ENCODE assay signal across 1 cellular context in the genomic region with DNA sequence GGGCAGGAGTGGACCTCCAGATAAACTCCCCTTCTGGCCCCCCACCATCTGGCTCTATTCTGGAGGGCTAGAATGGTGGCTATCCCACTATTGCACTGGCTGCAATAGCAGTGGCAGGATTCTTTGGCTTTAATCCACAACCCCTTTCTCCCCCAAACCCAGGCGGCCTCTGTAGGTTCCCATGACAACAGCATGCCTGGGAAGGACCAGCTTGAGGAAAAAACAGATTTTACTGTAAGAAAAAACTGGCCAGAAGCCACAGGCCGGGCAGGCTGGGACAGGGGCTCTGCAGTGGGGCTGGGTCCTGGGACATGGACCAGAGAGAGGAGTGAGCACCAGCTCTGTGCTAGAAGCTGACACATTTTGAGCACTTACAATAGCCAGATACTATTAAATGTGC.
TF ChIP-seq lines count a peak whose summit lies in the region.

No MANE protein-coding gene starts in this region.

TF ChIP-seq in HepG2, 621 proteins besides CTCF, POLR2A, EP300 and RAD21:
- TF ChIP-seq, protein P1, sequence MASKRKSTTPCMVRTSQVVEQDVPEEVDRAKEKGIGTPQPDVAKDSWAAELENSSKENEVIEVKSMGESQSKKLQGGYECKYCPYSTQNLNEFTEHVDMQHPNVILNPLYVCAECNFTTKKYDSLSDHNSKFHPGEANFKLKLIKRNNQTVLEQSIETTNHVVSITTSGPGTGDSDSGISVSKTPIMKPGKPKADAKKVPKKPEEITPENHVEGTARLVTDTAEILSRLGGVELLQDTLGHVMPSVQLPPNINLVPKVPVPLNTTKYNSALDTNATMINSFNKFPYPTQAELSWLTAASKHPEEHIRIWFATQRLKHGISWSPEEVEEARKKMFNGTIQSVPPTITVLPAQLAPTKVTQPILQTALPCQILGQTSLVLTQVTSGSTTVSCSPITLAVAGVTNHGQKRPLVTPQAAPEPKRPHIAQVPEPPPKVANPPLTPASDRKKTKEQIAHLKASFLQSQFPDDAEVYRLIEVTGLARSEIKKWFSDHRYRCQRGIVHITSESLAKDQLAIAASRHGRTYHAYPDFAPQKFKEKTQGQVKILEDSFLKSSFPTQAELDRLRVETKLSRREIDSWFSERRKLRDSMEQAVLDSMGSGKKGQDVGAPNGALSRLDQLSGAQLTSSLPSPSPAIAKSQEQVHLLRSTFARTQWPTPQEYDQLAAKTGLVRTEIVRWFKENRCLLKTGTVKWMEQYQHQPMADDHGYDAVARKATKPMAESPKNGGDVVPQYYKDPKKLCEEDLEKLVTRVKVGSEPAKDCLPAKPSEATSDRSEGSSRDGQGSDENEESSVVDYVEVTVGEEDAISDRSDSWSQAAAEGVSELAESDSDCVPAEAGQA (IDR thresholded peaks at IDR 0.05; ENCODE audit: low read depth), result no peak
- TF ChIP-seq, protein P1 (CRISPR knock-in tag; IDR thresholded peaks at IDR 0.05; ENCODE audit: borderline replicate concordance), result no peak
- TF ChIP-seq JUN (CRISPR knock-in tag; IDR thresholded peaks at IDR 0.05), result no peak
- TF ChIP-seq PAX8 (CRISPR knock-in tag; IDR thresholded peaks at IDR 0.05; ENCODE audit: borderline replicate concordance), result no peak
- no peak for TF ChIP-seq NBN (conservative IDR thresholded peaks at IDR 0.05)
- TF ChIP-seq ZNF33A (CRISPR knock-in tag; IDR thresholded peaks at IDR 0.05; ENCODE audit: borderline replicate concordance), result no peak
- TF ChIP-seq, protein P2, sequence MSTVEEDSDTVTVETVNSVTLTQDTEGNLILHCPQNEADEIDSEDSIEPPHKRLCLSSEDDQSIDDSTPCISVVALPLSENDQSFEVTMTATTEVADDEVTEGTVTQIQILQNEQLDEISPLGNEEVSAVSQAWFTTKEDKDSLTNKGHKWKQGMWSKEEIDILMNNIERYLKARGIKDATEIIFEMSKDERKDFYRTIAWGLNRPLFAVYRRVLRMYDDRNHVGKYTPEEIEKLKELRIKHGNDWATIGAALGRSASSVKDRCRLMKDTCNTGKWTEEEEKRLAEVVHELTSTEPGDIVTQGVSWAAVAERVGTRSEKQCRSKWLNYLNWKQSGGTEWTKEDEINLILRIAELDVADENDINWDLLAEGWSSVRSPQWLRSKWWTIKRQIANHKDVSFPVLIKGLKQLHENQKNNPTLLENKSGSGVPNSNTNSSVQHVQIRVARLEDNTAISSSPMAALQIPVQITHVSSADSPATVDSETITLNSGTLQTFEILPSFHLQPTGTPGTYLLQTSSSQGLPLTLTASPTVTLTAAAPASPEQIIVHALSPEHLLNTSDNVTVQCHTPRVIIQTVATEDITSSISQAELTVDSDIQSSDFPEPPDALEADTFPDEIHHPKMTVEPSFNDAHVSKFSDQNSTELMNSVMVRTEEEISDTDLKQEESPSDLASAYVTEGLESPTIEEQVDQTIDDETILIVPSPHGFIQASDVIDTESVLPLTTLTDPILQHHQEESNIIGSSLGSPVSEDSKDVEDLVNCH (CRISPR knock-in tag; IDR thresholded peaks at IDR 0.05), result no peak
- TF ChIP-seq AGO2 (optimal IDR thresholded peaks at IDR 0.05; ENCODE audit: low read depth, low read length), result no peak
- TF ChIP-seq MAFF (IDR thresholded peaks at IDR 0.05; ENCODE audit: low read depth, low read length), result no peak
- no peak for TF ChIP-seq ELF1 (CRISPR knock-in tag; IDR thresholded peaks at IDR 0.05)
- TF ChIP-seq ZNF337 (CRISPR knock-in tag; IDR thresholded peaks at IDR 0.05; ENCODE audit: borderline replicate concordance, low read depth), result no peak
- no peak for TF ChIP-seq TEAD2 (CRISPR knock-in tag; IDR thresholded peaks at IDR 0.05)
- no peak for TF ChIP-seq ZBTB38 (CRISPR knock-in tag; IDR thresholded peaks at IDR 0.05)
- TF ChIP-seq, protein P3, sequence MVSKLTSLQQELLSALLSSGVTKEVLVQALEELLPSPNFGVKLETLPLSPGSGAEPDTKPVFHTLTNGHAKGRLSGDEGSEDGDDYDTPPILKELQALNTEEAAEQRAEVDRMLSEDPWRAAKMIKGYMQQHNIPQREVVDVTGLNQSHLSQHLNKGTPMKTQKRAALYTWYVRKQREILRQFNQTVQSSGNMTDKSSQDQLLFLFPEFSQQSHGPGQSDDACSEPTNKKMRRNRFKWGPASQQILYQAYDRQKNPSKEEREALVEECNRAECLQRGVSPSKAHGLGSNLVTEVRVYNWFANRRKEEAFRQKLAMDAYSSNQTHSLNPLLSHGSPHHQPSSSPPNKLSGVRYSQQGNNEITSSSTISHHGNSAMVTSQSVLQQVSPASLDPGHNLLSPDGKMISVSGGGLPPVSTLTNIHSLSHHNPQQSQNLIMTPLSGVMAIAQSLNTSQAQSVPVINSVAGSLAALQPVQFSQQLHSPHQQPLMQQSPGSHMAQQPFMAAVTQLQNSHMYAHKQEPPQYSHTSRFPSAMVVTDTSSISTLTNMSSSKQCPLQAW (CRISPR knock-in tag; IDR thresholded peaks at IDR 0.05), result no peak
- no peak for TF ChIP-seq CREM (IDR thresholded peaks at IDR 0.05)
- TF ChIP-seq CREM (CRISPR knock-in tag; IDR thresholded peaks at IDR 0.05), result no peak
- TF ChIP-seq ZNF496 (CRISPR knock-in tag; IDR thresholded peaks at IDR 0.05; ENCODE audit: insufficient replicate concordance), result no peak
- no peak for TF ChIP-seq MEF2D (CRISPR knock-in tag; IDR thresholded peaks at IDR 0.05)
- TF ChIP-seq, protein P4, sequence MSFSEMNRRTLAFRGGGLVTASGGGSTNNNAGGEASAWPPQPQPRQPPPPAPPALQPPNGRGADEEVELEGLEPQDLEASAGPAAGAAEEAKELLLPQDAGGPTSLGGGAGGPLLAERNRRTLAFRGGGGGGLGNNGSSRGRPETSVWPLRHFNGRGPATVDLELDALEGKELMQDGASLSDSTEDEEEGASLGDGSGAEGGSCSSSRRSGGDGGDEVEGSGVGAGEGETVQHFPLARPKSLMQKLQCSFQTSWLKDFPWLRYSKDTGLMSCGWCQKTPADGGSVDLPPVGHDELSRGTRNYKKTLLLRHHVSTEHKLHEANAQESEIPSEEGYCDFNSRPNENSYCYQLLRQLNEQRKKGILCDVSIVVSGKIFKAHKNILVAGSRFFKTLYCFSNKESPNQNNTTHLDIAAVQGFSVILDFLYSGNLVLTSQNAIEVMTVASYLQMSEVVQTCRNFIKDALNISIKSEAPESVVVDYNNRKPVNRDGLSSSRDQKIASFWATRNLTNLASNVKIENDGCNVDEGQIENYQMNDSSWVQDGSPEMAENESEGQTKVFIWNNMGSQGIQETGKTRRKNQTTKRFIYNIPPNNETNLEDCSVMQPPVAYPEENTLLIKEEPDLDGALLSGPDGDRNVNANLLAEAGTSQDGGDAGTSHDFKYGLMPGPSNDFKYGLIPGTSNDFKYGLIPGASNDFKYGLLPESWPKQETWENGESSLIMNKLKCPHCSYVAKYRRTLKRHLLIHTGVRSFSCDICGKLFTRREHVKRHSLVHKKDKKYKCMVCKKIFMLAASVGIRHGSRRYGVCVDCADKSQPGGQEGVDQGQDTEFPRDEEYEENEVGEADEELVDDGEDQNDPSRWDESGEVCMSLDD (CRISPR knock-in tag; IDR thresholded peaks at IDR 0.05; ENCODE audit: borderline replicate concordance), result no peak
- TF ChIP-seq ZKSCAN1 (IDR thresholded peaks at IDR 0.05; ENCODE audit: low read length), result no peak
